Comparison of ENCODE assay signal across 14 cellular contexts in genomic region chr18:77073336-77074093, GRCh38. TPM values are rescaled to one million over a fixed set of nuclear protein-coding genes. Genes with fewer than 3 reads are reported as not detected.
A peak's percentile ranks its signal among the peaks of the same experiment; 100 is the strongest.
DNase-seq lines count a peak whose midpoint lies in the region; ATAC-seq and TF ChIP-seq lines count a peak whose summit lies in the region.
"Had no signal": no experiment of that assay in that cellular context is flagged by ENCODE, and none has a peak within 500 bp of the region (broad histone marks: within the 10 kb centered on the region; RNA-seq: fewer than 3 reads in every experiment).

No MANE protein-coding gene starts in this region.

- DNase-seq in left ventricle myocardium inferior, result no peak
- DNase-seq in heart right ventricle, result no peak
- peak; percentile 35 for DNase-seq in T-helper 2 cell treated with Interferon-gamma antibody and Interleukin-4, amounts not matched to agents 5 μg/mL and 100 μg/mL, for 36 hours (ENCODE audit: low spot score)
- DNase-seq in mucosa of descending colon, result no peak
- DNase-seq in uterus, result no peak
- no peak for DNase-seq in HCEC 1CT
- no peak for DNase-seq in endothelial cell (ENCODE audit: low spot score)
- DNase-seq in GM03348 (ENCODE audit: low spot score), result no peak
- DNase-seq: GDM1, left lung, MV-4-11, T-helper 9 cell had no signal

- H3K4me3 ChIP-seq in left ventricle myocardium inferior, result no peak overlapping the region
- H3K4me3 ChIP-seq in heart right ventricle, result no peak overlapping the region
- H3K4me3 ChIP-seq in mucosa of descending colon, result no peak overlapping the region
- H3K4me3 ChIP-seq in uterus, result no peak overlapping the region
- H3K4me3 ChIP-seq: BLaER1, breast epithelium, left lung had no signal

- WGBS in heart right ventricle, 2 donors, result 75 to 77% methylated on average over 9 of the region's 9 CpGs

- no peaks in the 10 kb centered on the region for H3K36me3 ChIP-seq in left ventricle myocardium inferior
- H3K36me3 ChIP-seq in heart right ventricle, result peaks cover 0 to 7% (median 0%) of the 10 kb centered on the region in 9 donors
- no peaks in the 10 kb centered on the region for H3K36me3 ChIP-seq in mucosa of descending colon (ENCODE audit: low read depth)
- H3K36me3 ChIP-seq in uterus, result no peaks in the 10 kb centered on the region
- H3K36me3 ChIP-seq: breast epithelium had no signal

- peaks cover 65% of the 10 kb centered on the region for H3K36me3 Mint-ChIP-seq in T-helper 2 cell treated with Interferon-gamma antibody and Interleukin-4, amounts not matched to agents 5 μg/mL and 100 μg/mL, for 36 hours (ENCODE audit: low read depth)
- peaks cover 5% of the 10 kb centered on the region for H3K36me3 Mint-ChIP-seq in endothelial cell (ENCODE audit: low read depth, unreplicated experiment)

- H3K9me3 Mint-ChIP-seq in T-helper 2 cell treated with Interferon-gamma antibody and Interleukin-4, amounts not matched to agents 5 μg/mL and 100 μg/mL, for 36 hours, result no peaks in the 10 kb centered on the region
- no peaks in the 10 kb centered on the region for H3K9me3 Mint-ChIP-seq in endothelial cell (ENCODE audit: unreplicated experiment)

- no peaks in the 10 kb centered on the region for H3K9me3 ChIP-seq in left ventricle myocardium inferior (replicated peaks)
- no peaks in the 10 kb centered on the region for H3K9me3 ChIP-seq in heart right ventricle
- H3K9me3 ChIP-seq in mucosa of descending colon, result no peaks in the 10 kb centered on the region
- no peaks in the 10 kb centered on the region for H3K9me3 ChIP-seq in uterus
- H3K9me3 ChIP-seq: BLaER1, breast epithelium, left lung had no signal

- H3K4me1 Mint-ChIP-seq in T-helper 2 cell treated with Interferon-gamma antibody and Interleukin-4, amounts not matched to agents 5 μg/mL and 100 μg/mL, for 36 hours (ENCODE audit: low read depth), result peaks cover 75% of the 10 kb centered on the region
- peaks cover 13% of the 10 kb centered on the region for H3K4me1 Mint-ChIP-seq in endothelial cell (ENCODE audit: unreplicated experiment)

- TF ChIP-seq CTCF in left ventricle myocardium inferior (IDR thresholded peaks at IDR 0.05; ENCODE audit: borderline replicate concordance) (no peak), heart right ventricle (IDR thresholded peaks at IDR 0.05) (no peak), mucosa of descending colon (IDR thresholded peaks at IDR 0.05) (no peak), uterus (IDR thresholded peaks at IDR 0.05) (no peak), endothelial cell (IDR thresholded peaks at IDR 0.05; ENCODE audit: unreplicated experiment) (no peak)

- peak overlapping the region; percentile 77 for H3K27ac Mint-ChIP-seq in T-helper 2 cell treated with Interferon-gamma antibody and Interleukin-4, amounts not matched to agents 5 μg/mL and 100 μg/mL, for 36 hours
- H3K27ac Mint-ChIP-seq in endothelial cell (ENCODE audit: unreplicated experiment), result no peak overlapping the region

- peak overlapping the region; percentile 28 for H3K27ac ChIP-seq in left ventricle myocardium inferior (replicated peaks)
- H3K27ac ChIP-seq in heart right ventricle, result peak overlapping the region in 2 of 10 donors; percentile 1 to 91
- peak overlapping the region; percentile 67 to 81 for H3K27ac ChIP-seq in uterus
- H3K27ac ChIP-seq: BLaER1 had no signal

- H3K27me3 Mint-ChIP-seq in T-helper 2 cell treated with Interferon-gamma antibody and Interleukin-4, amounts not matched to agents 5 μg/mL and 100 μg/mL, for 36 hours (ENCODE audit: low read depth), result no peaks in the 10 kb centered on the region
- H3K27me3 Mint-ChIP-seq in endothelial cell (ENCODE audit: unreplicated experiment), result peaks cover 3% of the 10 kb centered on the region

- H3K27me3 ChIP-seq in left ventricle myocardium inferior (ENCODE audit: low read depth), result no peaks in the 10 kb centered on the region
- H3K27me3 ChIP-seq in heart right ventricle, result no peaks in the 10 kb centered on the region
- no peaks in the 10 kb centered on the region for H3K27me3 ChIP-seq in uterus
- H3K27me3 ChIP-seq: BLaER1, breast epithelium, left lung had no signal

- H3K4me1 ChIP-seq in left ventricle myocardium inferior (peaks cover 75% of the 10 kb centered on the region), heart right ventricle (peaks cover 14 to 67% (median 54%) of the 10 kb centered on the region in 9 donors), mucosa of descending colon (ENCODE audit: low read depth) (peaks cover 3% of the 10 kb centered on the region), uterus (peaks cover 0 to 5% of the 10 kb centered on the region in 2 donors)
- H3K4me1 ChIP-seq: breast epithelium had no signal

- intact Hi-C loops in left ventricle myocardium inferior (cut with micrococcal nuclease) (no loop called here), heart right ventricle (cut with DNase I) (loop anchor here in 1 of 10 donors (5.0 kb wide), 1 partner anchor 34 kb away; no protein-coding TSS in a partner anchor), mucosa of descending colon (cut with DNase I, micrococcal nuclease) (no loop called here), uterus (cut with DNase I; ENCODE audit: low total_unique reads) (no loop called here)

- ATAC-seq in heart right ventricle, result no peak
- ATAC-seq in mucosa of descending colon, result peak; percentile 9
- ATAC-seq: left lung had no signal

- TF ChIP-seq POLR2A in uterus (IDR thresholded peaks at IDR 0.05), result no peak

- peak overlapping the region; percentile 47 for H3K4me3 Mint-ChIP-seq in T-helper 2 cell treated with Interferon-gamma antibody and Interleukin-4, amounts not matched to agents 5 μg/mL and 100 μg/mL, for 36 hours
- H3K4me3 Mint-ChIP-seq in endothelial cell (ENCODE audit: unreplicated experiment), result no peak overlapping the region

RNA-seq across cellular contexts. Expression of gene MBP, which starts 59.1 kb away (rescaled TPM):
- total RNA-seq in left ventricle myocardium inferior, result 35.0 TPM
- 10 to 100 TPM; 18.4 to 70.8 (median 52.6) TPM for total RNA-seq in heart right ventricle
- polyA plus RNA-seq in heart right ventricle, result 10 to 100 TPM in 1 of 2 donors, 1 to 10 TPM in 1; 3.0 to 11.5 TPM
- total RNA-seq in mucosa of descending colon, result 10 to 100 TPM; 37.9 to 48.5 (median 47.4) TPM
- 10 to 100 TPM; 12.1 to 52.2 (median 19.8) TPM for total RNA-seq in uterus
- 9.7 TPM for total RNA-seq in endothelial cell (ENCODE audit: unreplicated experiment)
